ENCODE assay signal across 8 cellular contexts in genomic region chr7:100874577-100875355, GRCh38. TPM values are rescaled to one million over a fixed set of nuclear protein-coding genes. Genes with fewer than 3 reads are reported as not detected.
DNase-seq lines count a peak whose midpoint lies in the region; ATAC-seq and TF ChIP-seq lines count a peak whose summit lies in the region.

SRRT (plus strand) TSS chr7:100875103; CDS start chr7:100875591, 488 bp downstream.

- peak; percentile 89 for ATAC-seq in GM21619 (IDR thresholded peaks at IDR 0.05; ENCODE audit: unreplicated experiment)

- in situ Hi-C loops in KBM-7 (cut with MboI; ENCODE audit: low pct_unique_long_range_greater_than_20kb, low sequenced_read_pairs), result no loop called here

- peak within 1 kb of the TSS; percentile 96 for H3K9ac ChIP-seq in mucosa of stomach (ENCODE audit: low read length)

- peak; percentile 99 for TF ChIP-seq POLR2A in erythroblast (IDR thresholded peaks at IDR 0.05; ENCODE audit: low read length)

- peak; percentile 100 for DNase-seq in DMS53 (lab: John Stamatoyannopoulos, UW)
- peak; percentile 97 for DNase-seq in KBM-7
- peak; percentile 99 for DNase-seq in activated T-cell treated with anti-CD3 and anti-CD28 coated beads, Interleukin-2, amount 50 U/mL, for 24 hours
- peak; percentile 99 to 100 for DNase-seq in erythroblast (lab: John Stamatoyannopoulos, UW)
- DNase-seq in stimulated activated CD8-positive, alpha-beta memory T cell treated with anti-CD3 and anti-CD28 coated beads, Interleukin-7, amount 100 ng/mL, for 1 hour (ENCODE audit: low read depth in 2 of 2), result peak; percentile 95 to 97

- peak within 1 kb of the TSS; percentile 99 for H3K27ac Mint-ChIP-seq in activated T-cell treated with anti-CD3 and anti-CD28 coated beads, Interleukin-2, amount 50 U/mL, for 24 hours

- peaks cover 95% of the 10 kb centered on the region for H3K36me3 Mint-ChIP-seq in activated T-cell treated with anti-CD3 and anti-CD28 coated beads, Interleukin-2, amount 50 U/mL, for 24 hours (ENCODE audit: low read depth)

- H3K4me1 ChIP-seq in mucosa of stomach (ENCODE audit: control insufficient read depth, insufficient read depth, low read length), result peaks cover 29% of the 10 kb centered on the region

- H3K36me3 ChIP-seq in mucosa of stomach (ENCODE audit: control insufficient read depth, insufficient read depth, low read length), result no peaks in the 10 kb centered on the region

- no peaks in the 10 kb centered on the region for H3K9me3 ChIP-seq in mucosa of stomach (ENCODE audit: control insufficient read depth, low read length)

- H3K9me3 Mint-ChIP-seq in activated T-cell treated with anti-CD3 and anti-CD28 coated beads, Interleukin-2, amount 50 U/mL, for 24 hours, result no peaks in the 10 kb centered on the region

- H3K4me1 Mint-ChIP-seq in activated T-cell treated with anti-CD3 and anti-CD28 coated beads, Interleukin-2, amount 50 U/mL, for 24 hours (ENCODE audit: low read depth), result peaks cover 57% of the 10 kb centered on the region

- H3K27me3 Mint-ChIP-seq in activated T-cell treated with anti-CD3 and anti-CD28 coated beads, Interleukin-2, amount 50 U/mL, for 24 hours, result no peaks in the 10 kb centered on the region

- no peaks in the 10 kb centered on the region for H3K27me3 ChIP-seq in mucosa of stomach (ENCODE audit: control insufficient read depth, insufficient read depth, low read length)

- H3K4me3 Mint-ChIP-seq in activated T-cell treated with anti-CD3 and anti-CD28 coated beads, Interleukin-2, amount 50 U/mL, for 24 hours, result peak within 1 kb of the TSS; percentile 100

- H3K4me3 ChIP-seq in mucosa of stomach (ENCODE audit: low read length), result peak within 1 kb of the TSS; percentile 97

TF ChIP-seq in PFSK-1, 5 proteins besides CTCF, POLR2A, EP300 and RAD21:
- peak; percentile 90 for TF ChIP-seq TAF1 (IDR thresholded peaks at IDR 0.05; ENCODE audit: borderline replicate concordance, insufficient read depth, low read length)
- TF ChIP-seq POLR2AphosphoS5 (IDR thresholded peaks at IDR 0.05; ENCODE audit: low read depth, low read length), result peak; percentile 93
- peak; percentile 59 for TF ChIP-seq FOXP2 (optimal IDR thresholded peaks at IDR 0.05; ENCODE audit: borderline replicate concordance, extremely low read depth, extremely low read length, insufficient read depth)
- 0 out of 4 replicates have a peak, but pooled peaks of 1 of the 2 experiments have one; percentile 35 for TF ChIP-seq REST (IDR thresholded peaks at IDR 0.05; ENCODE audit: insufficient read depth in 1 of 2, low read depth in 2 of 2, low read length in 2 of 2)
- TF ChIP-seq SIN3A (IDR thresholded peaks at IDR 0.05; ENCODE audit: borderline replicate concordance, insufficient read depth, low read length), result 0 out of 2 replicates have a peak, but pooled peaks have one; percentile 32

RNA-seq across cellular contexts. Expression of gene SRRT, which starts in this region (rescaled TPM):
- polyA plus RNA-seq in PFSK-1 (2012; ENCODE audit: insufficient read length, low read depth), result 164 TPM

Comparison
In these comparisons a context has a peak if more than half of its experiments do, and no peak if none do; other contexts are left out.
1. Peak in every context shown above with its lines: DNase-seq, ATAC-seq and H3K4me3 ChIP-seq.